In genomic region chr4:149897784-149898183, GRCh38 we compare ENCODE assay signal across 9 cellular contexts.
DNase-seq lines count a peak whose midpoint lies in the region; ATAC-seq and TF ChIP-seq lines count a peak whose summit lies in the region.
"Had no signal": no experiment of that assay in that cellular context is flagged by ENCODE, and none has a peak within 500 bp of the region (broad histone marks: within the 10 kb centered on the region; RNA-seq: fewer than 3 reads in every experiment).

No MANE protein-coding gene starts in this region.

- no peaks in the 10 kb centered on the region for H3K36me3 Mint-ChIP-seq in activated CD8-positive, alpha-beta T cell treated with anti-CD3 and anti-CD28 coated beads for 36 hours (ENCODE audit: low read depth)
- H3K36me3 Mint-ChIP-seq in activated CD8-positive, alpha-beta T cell treated with anti-CD3 and anti-CD28 coated beads, Interleukin-2, amount 10 ng/mL, durations not matched to agents 7 days and 5 days (ENCODE audit: low read depth): no peaks in the 10 kb centered on the region

- TF ChIP-seq POLR2A in transverse colon (IDR thresholded peaks at IDR 0.05): no peak

- peak overlapping the region in 1 of 4 donors; percentile 82 for H3K27ac ChIP-seq in transverse colon
- H3K27ac ChIP-seq: SK-N-MC had no signal

- H3K4me1 Mint-ChIP-seq in activated CD8-positive, alpha-beta T cell treated with anti-CD3 and anti-CD28 coated beads for 36 hours (ENCODE audit: low read depth): no peaks in the 10 kb centered on the region
- H3K4me1 Mint-ChIP-seq in activated CD8-positive, alpha-beta T cell treated with anti-CD3 and anti-CD28 coated beads, Interleukin-2, amount 10 ng/mL, durations not matched to agents 7 days and 5 days (ENCODE audit: low read depth): no peaks in the 10 kb centered on the region

- peak; percentile 29 for TF ChIP-seq CTCF in activated CD8-positive, alpha-beta T cell treated with anti-CD3 and anti-CD28 coated beads for 36 hours (IDR thresholded peaks at IDR 0.05)
- peak; percentile 47 for TF ChIP-seq CTCF in epithelial cell of esophagus (IDR thresholded peaks at IDR 0.05; ENCODE audit: insufficient read depth, low read depth, low read length, missing control alignments)
- TF ChIP-seq CTCF in transverse colon (IDR thresholded peaks at IDR 0.05): peak in 4 of 5 experiments; percentile 36 to 48 (median 42)

- no peaks in the 10 kb centered on the region for H3K9me3 ChIP-seq in transverse colon

- no peak for DNase-seq in activated CD8-positive, alpha-beta T cell treated with anti-CD3 and anti-CD28 coated beads for 36 hours
- DNase-seq in activated CD8-positive, alpha-beta T cell treated with anti-CD3 and anti-CD28 coated beads, Interleukin-2, amount 10 ng/mL, durations not matched to agents 7 days and 5 days: no peak
- peak; percentile 39 for DNase-seq in NAMALWA (ENCODE audit: low spot score)
- DNase-seq in epithelial cell of esophagus (ENCODE audit: low read depth): peak; percentile 49
- DNase-seq in transverse colon: no peak
- no peak for DNase-seq in posterior cingulate gyrus
- no peak for DNase-seq in DMS79 (lab: John Stamatoyannopoulos, UW)

- ATAC-seq in activated CD8-positive, alpha-beta T cell treated with anti-CD3 and anti-CD28 coated beads for 36 hours: no peak
- no peak for ATAC-seq in activated CD8-positive, alpha-beta T cell treated with anti-CD3 and anti-CD28 coated beads, Interleukin-2, amount 10 ng/mL, durations not matched to agents 7 days and 5 days
- ATAC-seq in GM19035 (IDR thresholded peaks at IDR 0.05; ENCODE audit: unreplicated experiment): no peak

- H3K4me3 ChIP-seq in epithelial cell of esophagus (ENCODE audit: low read length) (no peak overlapping the region), transverse colon (no peak overlapping the region)
- H3K4me3 ChIP-seq: SK-N-MC had no signal

- H3K27me3 ChIP-seq in transverse colon: no peaks in the 10 kb centered on the region

- H3K27ac Mint-ChIP-seq in activated CD8-positive, alpha-beta T cell treated with anti-CD3 and anti-CD28 coated beads for 36 hours: no peak overlapping the region
- no peak overlapping the region for H3K27ac Mint-ChIP-seq in activated CD8-positive, alpha-beta T cell treated with anti-CD3 and anti-CD28 coated beads, Interleukin-2, amount 10 ng/mL, durations not matched to agents 7 days and 5 days

- in situ Hi-C loops in transverse colon (cut with MboI; ENCODE audit: low pct_ligation_motif_present in 1 of 4, low pct_unique_long_range_greater_than_20kb in 1 of 4, low sequenced_read_pairs in 3 of 4): loop anchor here in 2 of 4 donors (25.0 kb wide), 2 partner anchors 510 to 535 kb away; no protein-coding TSS in a partner anchor

- H3K36me3 ChIP-seq in transverse colon: peaks cover 0 to 7% (median 0%) of the 10 kb centered on the region in 4 donors

- intact Hi-C loops in activated CD8-positive, alpha-beta T cell treated with anti-CD3 and anti-CD28 coated beads for 36 hours (cut with micrococcal nuclease): loop anchor here (10.0 kb wide), 1 partner anchor 523 kb away; no protein-coding TSS in a partner anchor
- intact Hi-C loops in transverse colon (cut with DNase I; ENCODE audit: low total_unique reads) (no loop called here), posterior cingulate gyrus (cut with DNase I) (loop anchor here (5.0 kb wide), 1 partner anchor 525 kb away; no protein-coding TSS in a partner anchor)

- POLR2A ChIA-PET in activated CD8-positive, alpha-beta T cell treated with anti-CD3 and anti-CD28 coated beads for 36 hours (lab: Charles Lee): no interaction called here
- POLR2A ChIA-PET in activated CD8-positive, alpha-beta T cell treated with anti-CD3 and anti-CD28 coated beads, Interleukin-2, amount 10 ng/mL, durations not matched to agents 7 days and 5 days (lab: Charles Lee): no interaction called here

- CTCF ChIA-PET in activated CD8-positive, alpha-beta T cell treated with anti-CD3 and anti-CD28 coated beads for 36 hours (lab: Charles Lee): no interaction called here
- CTCF ChIA-PET in activated CD8-positive, alpha-beta T cell treated with anti-CD3 and anti-CD28 coated beads, Interleukin-2, amount 10 ng/mL, durations not matched to agents 7 days and 5 days (lab: Charles Lee): no interaction called here

- no peak overlapping the region for H3K4me3 Mint-ChIP-seq in activated CD8-positive, alpha-beta T cell treated with anti-CD3 and anti-CD28 coated beads for 36 hours
- no peak overlapping the region for H3K4me3 Mint-ChIP-seq in activated CD8-positive, alpha-beta T cell treated with anti-CD3 and anti-CD28 coated beads, Interleukin-2, amount 10 ng/mL, durations not matched to agents 7 days and 5 days

- H3K27me3 Mint-ChIP-seq in activated CD8-positive, alpha-beta T cell treated with anti-CD3 and anti-CD28 coated beads for 36 hours: no peaks in the 10 kb centered on the region
- H3K27me3 Mint-ChIP-seq in activated CD8-positive, alpha-beta T cell treated with anti-CD3 and anti-CD28 coated beads, Interleukin-2, amount 10 ng/mL, durations not matched to agents 7 days and 5 days (ENCODE audit: low read depth): no peaks in the 10 kb centered on the region

- H3K4me1 ChIP-seq in transverse colon: peaks cover 0 to 47% (median 12%) of the 10 kb centered on the region in 4 donors

- TF ChIP-seq EP300 in transverse colon (IDR thresholded peaks at IDR 0.05; ENCODE audit: low read depth): no peak

- no peaks in the 10 kb centered on the region for H3K9me3 Mint-ChIP-seq in activated CD8-positive, alpha-beta T cell treated with anti-CD3 and anti-CD28 coated beads for 36 hours
- H3K9me3 Mint-ChIP-seq in activated CD8-positive, alpha-beta T cell treated with anti-CD3 and anti-CD28 coated beads, Interleukin-2, amount 10 ng/mL, durations not matched to agents 7 days and 5 days (ENCODE audit: insufficient read depth): no peaks in the 10 kb centered on the region

Comparison
In these comparisons a context has a peak if more than half of its experiments do, and no peak if none do; other contexts are left out.
1. DNase-seq: peak in NAMALWA (single experiment) and epithelial cell of esophagus (single experiment); none in activated CD8-positive, alpha-beta T cell treated with anti-CD3 and anti-CD28 coated beads for 36 hours (single experiment), activated CD8-positive, alpha-beta T cell treated with anti-CD3 and anti-CD28 coated beads, Interleukin-2, amount 10 ng/mL, durations not matched to agents 7 days and 5 days (single experiment), transverse colon (single experiment), posterior cingulate gyrus (0 of 10) and DMS79 (single experiment).
2. Peak in every context shown above with its lines, with median percentiles within 50 percentile points of each other: CTCF ChIP-seq.